Comparison of ENCODE assay signal across 10 cellular contexts in the genomic region with DNA sequence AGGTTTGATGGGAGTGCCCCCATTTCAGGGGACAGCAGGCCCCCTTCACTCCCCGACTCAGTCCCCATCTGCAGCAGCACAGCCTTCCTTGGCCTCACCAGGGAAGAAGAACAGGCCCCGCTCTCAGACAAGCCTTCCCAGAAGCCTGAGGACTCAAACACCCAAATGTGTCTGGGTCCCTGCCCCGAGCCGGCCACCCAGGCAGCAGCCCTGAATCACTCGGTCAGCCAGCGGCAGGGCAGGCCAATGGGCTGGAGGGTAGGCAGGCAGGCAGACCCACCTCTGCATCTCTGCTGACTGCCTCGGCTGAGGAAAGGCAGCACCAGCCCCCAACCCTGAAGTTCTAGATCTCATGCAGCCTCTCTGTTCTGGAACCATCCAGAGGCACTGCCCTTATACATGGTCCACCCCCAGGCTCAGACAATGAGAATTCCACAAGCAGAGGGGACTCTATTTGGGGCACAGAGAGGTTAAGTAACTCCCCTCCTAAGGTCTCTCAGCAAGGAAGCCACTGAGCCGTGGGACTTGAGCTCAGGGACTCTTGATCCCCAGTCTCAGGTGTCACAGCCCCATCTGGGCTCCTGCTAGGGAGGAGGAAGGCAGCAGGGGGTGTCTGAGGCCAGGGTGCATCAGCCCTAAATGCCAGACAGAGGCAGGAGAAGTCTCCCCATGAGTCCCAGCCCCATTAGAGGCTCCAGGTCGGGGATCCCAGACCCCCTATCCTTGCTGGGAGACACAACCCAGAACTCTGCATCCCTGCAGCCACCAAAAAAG. TPM values are rescaled to one million over a fixed set of nuclear protein-coding genes. Genes with fewer than 3 reads are reported as not detected.
DNase-seq lines count a peak whose midpoint lies in the region; ATAC-seq and TF ChIP-seq lines count a peak whose summit lies in the region.
"Had no signal": no experiment of that assay in that cellular context is flagged by ENCODE, and none has a peak within 500 bp of the region (broad histone marks: within the 10 kb centered on the region; RNA-seq: fewer than 3 reads in every experiment).

No MANE protein-coding gene starts in this region.

- TF ChIP-seq POLR2A in Peyer's patch (IDR thresholded peaks at IDR 0.05) (no peak), upper lobe of left lung (IDR thresholded peaks at IDR 0.05) (no peak)

- ATAC-seq in central memory CD8-positive, alpha-beta T cell (replicated peaks; ENCODE audit: extremely low read depth, poor library complexity, severe bottlenecking): no peak
- no peak for ATAC-seq in upper lobe of left lung (ENCODE audit: low FRiP score in 2 of 2)
- ATAC-seq in left colon: no peak

- H3K27ac ChIP-seq in Peyer's patch (peak overlapping the region; percentile 76 to 90 (median 84)), upper lobe of left lung (peak overlapping the region in 1 of 4 donors; percentile 69)

- peaks cover 84% of the 10 kb centered on the region for H3K4me1 Mint-ChIP-seq in central memory CD8-positive, alpha-beta T cell

- peak overlapping the region; percentile 97 for H3K27ac Mint-ChIP-seq in central memory CD8-positive, alpha-beta T cell (ENCODE audit: low read depth)

- peaks cover 15% of the 10 kb centered on the region for H3K36me3 Mint-ChIP-seq in central memory CD8-positive, alpha-beta T cell (ENCODE audit: insufficient read depth)

- H3K9me3 Mint-ChIP-seq in central memory CD8-positive, alpha-beta T cell: no peaks in the 10 kb centered on the region

- DNase-seq in activated gamma-delta T cell treated with Interleukin-2 at 50 U/mL for 16 hours (peak; percentile 56), activated gamma-delta T cell (lab: John Stamatoyannopoulos, UW) (no peak), Peyer's patch (peak; percentile 48 to 85 (median 74)), upper lobe of left lung (peak in 1 of 2 donors; percentile 71), left colon (no peak), HuH-7 (ENCODE audit: low spot score) (no peak), SK-N-DZ (ENCODE audit: low spot score) (no peak)
- peak in 1 of 2 donors; percentile 42 for DNase-seq in central memory CD8-positive, alpha-beta T cell (ENCODE audit: low spot score in 2 of 2)
- DNase-seq: NCI-H446 treated with DMSO at 0.1 percent for 48 hours, occipital lobe had no signal

- H3K36me3 ChIP-seq in Peyer's patch (no peaks in the 10 kb centered on the region), upper lobe of left lung (no peaks in the 10 kb centered on the region)

- H3K27me3 Mint-ChIP-seq in central memory CD8-positive, alpha-beta T cell: no peaks in the 10 kb centered on the region

- H3K9me3 ChIP-seq in Peyer's patch: no peaks in the 10 kb centered on the region
- no peaks in the 10 kb centered on the region for H3K9me3 ChIP-seq in upper lobe of left lung

- 72 to 79% methylated on average over 4 to 9 of the region's 9 CpGs for WGBS in upper lobe of left lung, 2 donors

- H3K4me3 ChIP-seq in Peyer's patch: peak overlapping the region; percentile 35 to 46 (median 40)
- peak overlapping the region in 3 of 4 donors; percentile 5 to 12 (median 7) for H3K4me3 ChIP-seq in upper lobe of left lung

- H3K4me1 ChIP-seq in Peyer's patch (peaks cover 0 to 14% (median 5%) of the 10 kb centered on the region in 4 donors), upper lobe of left lung (peaks cover 0 to 4% (median 0%) of the 10 kb centered on the region in 4 donors)

- TF ChIP-seq EP300 in upper lobe of left lung (IDR thresholded peaks at IDR 0.05): no peak

- intact Hi-C loops in left colon (cut with DNase I, micrococcal nuclease): no loop called here

- peak overlapping the region; percentile 90 for H3K4me3 Mint-ChIP-seq in central memory CD8-positive, alpha-beta T cell

- H3K27me3 ChIP-seq in Peyer's patch (no peaks in the 10 kb centered on the region), upper lobe of left lung (no peaks in the 10 kb centered on the region)

- TF ChIP-seq CTCF in Peyer's patch (IDR thresholded peaks at IDR 0.05) (peak in 3 of 6 experiments; percentile 28 to 42 (median 28)), upper lobe of left lung (IDR thresholded peaks at IDR 0.05) (no peak)

RNA-seq across cellular contexts. Expression of gene RUNX3, which starts 33.2 kb away (rescaled TPM):
- total RNA-seq in Peyer's patch: 1 to 10 TPM; 2.1 to 9.9 (median 6.0) TPM
- 10 to 100 TPM in 4 of 6 donors, 1 to 10 TPM in 2; 4.2 to 15.6 (median 10.1) TPM for total RNA-seq in upper lobe of left lung
- total RNA-seq in left colon: 1 to 10 TPM; 1.6 to 5.7 TPM
- 0.05 TPM in 1 of 2 replicates, not detected in the other for polyA plus RNA-seq in SK-N-DZ (2014; cell fraction: cytosol; rRNA removed)
- not detected in 2 replicates for polyA plus RNA-seq in SK-N-DZ (2014; cell fraction: nucleus; rRNA removed)

Comparison
In these comparisons a context has a peak if more than half of its experiments do, and no peak if none do; other contexts are left out.
1. DNase-seq: peak in activated gamma-delta T cell treated with Interleukin-2 at 50 U/mL for 16 hours (single experiment) and Peyer's patch (3 of 3); none in activated gamma-delta T cell (single experiment), left colon (0 of 2), HuH-7 (single experiment) and SK-N-DZ (single experiment).